ENCODE assay signal across 25 cellular contexts in the genomic region with DNA sequence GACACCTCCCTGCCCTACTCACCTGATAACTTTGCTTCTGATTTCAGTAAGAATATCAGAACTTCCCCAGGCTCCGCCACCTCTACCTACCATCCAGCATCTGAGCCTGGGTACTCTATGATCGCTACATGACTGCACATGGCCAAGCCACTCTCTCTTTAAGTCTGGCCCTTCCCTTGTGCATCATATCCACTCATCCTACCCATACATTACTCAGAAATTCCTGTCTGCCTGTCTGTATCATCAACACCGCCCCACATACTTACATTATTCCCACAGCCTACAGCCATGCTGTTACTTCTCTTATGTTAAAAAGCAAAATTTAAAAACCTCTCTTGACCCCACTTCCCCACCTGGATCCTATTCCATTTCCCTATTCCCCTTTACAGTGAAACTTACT.
DNase-seq lines count a peak whose midpoint lies in the region; ATAC-seq, FAIRE-seq and TF ChIP-seq lines count a peak whose summit lies in the region.
"Had no signal": no experiment of that assay in that cellular context is flagged by ENCODE, and none has a peak within 500 bp of the region (broad histone marks: within the 10 kb centered on the region; RNA-seq: fewer than 3 reads in every experiment).

No MANE protein-coding gene starts in this region.

- intact Hi-C loops in GM12878 (cut with micrococcal nuclease; ENCODE audit: unreplicated experiment) (no loop called here), left colon (cut with DNase I, micrococcal nuclease) (no loop called here)
- intact Hi-C loops in CD4-positive, alpha-beta T cell (cut with DNase I, micrococcal nuclease) = no loop called here

- H3K9me3 ChIP-seq in BLaER1 (no peaks in the 10 kb centered on the region), GM12878 (replicated peaks; ENCODE audit: control insufficient read depth, insufficient read depth, low read length) (no peaks in the 10 kb centered on the region)
- H3K9me3 ChIP-seq in CD4-positive, alpha-beta T cell (ENCODE audit: control insufficient read depth, low read length) = no peaks in the 10 kb centered on the region
- H3K9me3 ChIP-seq: BE2C, Peyer's patch, SK-N-SH had no signal

- no peak overlapping the region for H2AFZ ChIP-seq in GM12878 (ENCODE audit: control insufficient read depth, low read depth, low read length)

- SMC1A ChIA-PET in GM12878 (lab: Charles Lee; ENCODE audit: uncharacterized antibody, unreplicated experiment) = no interaction called here

- ATAC-seq in GM12878 (no peak), left colon (no peak)
- no peak for ATAC-seq in CD4-positive, alpha-beta T cell (ENCODE audit: poor library complexity)
- ATAC-seq: CD8-positive, alpha-beta T cell had no signal

- RAD21 ChIA-PET in GM12878 (lab: Charles Lee; ENCODE audit: unreplicated experiment) = no interaction called here

- peak; percentile 52 for FAIRE-seq in GM12878 (lab: Jason Lieb, UNC)
- FAIRE-seq: A204.1, GM12892, GM18507, H1 had no signal

- in situ Hi-C loops in GM12878 (cut with MboI) = no loop called here

- H3K27ac ChIP-seq in BLaER1 = no peak overlapping the region; the same call in 1 of the 2 replicates
- no peak overlapping the region for H3K27ac ChIP-seq in GM12878 (ENCODE audit: control insufficient read depth, insufficient read depth)
- H3K27ac ChIP-seq in CD4-positive, alpha-beta T cell (ENCODE audit: low read depth, low read length) = no peak overlapping the region
- H3K27ac ChIP-seq: KMS-11, Peyer's patch had no signal

- TF ChIP-seq RAD21 in GM12878 (IDR thresholded peaks at IDR 0.05; ENCODE audit: insufficient read depth, low read depth, low read length) = no peak

- 52% methylated on average over 3 of the region's 3 CpGs for WGBS in GM12878 (ENCODE audit: insufficient coverage, insufficient replicate concordance, low lambda C conversion rate, missing lambda C conversion rate)

- H3K4me3 ChIP-seq in BLaER1 (no peak overlapping the region), GM12878 (no peak overlapping the region)
- H3K4me3 ChIP-seq: Peyer's patch had no signal

- H3K9me3 Mint-ChIP-seq in HFFc6 = no peaks in the 10 kb centered on the region
- H3K9me3 Mint-ChIP-seq in CD4-positive, alpha-beta T cell = no peaks in the 10 kb centered on the region
- H3K9me3 Mint-ChIP-seq: CD8-positive, alpha-beta T cell had no signal

- no peaks in the 10 kb centered on the region for H3K27me3 ChIP-seq in BLaER1
- no peaks in the 10 kb centered on the region for H3K27me3 ChIP-seq in GM12878 (replicated peaks in 1 of 2; ENCODE audit: control insufficient read depth in 2 of 2, insufficient read depth in 2 of 2, low read length in 1 of 2)
- peaks cover 3% of the 10 kb centered on the region for H3K27me3 ChIP-seq in CD4-positive, alpha-beta T cell (ENCODE audit: control insufficient read depth, insufficient read depth, low read length)
- H3K27me3 ChIP-seq: BE2C, Peyer's patch had no signal

- no peaks in the 10 kb centered on the region for H3K79me2 ChIP-seq in GM12878 (ENCODE audit: control insufficient read depth, insufficient read depth, low read length)

- H3K9ac ChIP-seq in BLaER1 = no peak overlapping the region
- H3K9ac ChIP-seq in GM12878 (ENCODE audit: control insufficient read depth, insufficient read depth, low read length) = no peak overlapping the region
- H3K9ac ChIP-seq: KMS-11, SK-N-SH had no signal

- H4K20me1 ChIP-seq in BLaER1 (no peaks in the 10 kb centered on the region), GM12878 (ENCODE audit: control insufficient read depth, insufficient read depth) (no peaks in the 10 kb centered on the region)

- TF ChIP-seq EP300 in GM12878 (IDR thresholded peaks at IDR 0.05; ENCODE audit: borderline replicate concordance in 1 of 2, control insufficient read depth in 1 of 2, low read depth in 2 of 2, low read length in 2 of 2) = no peak

- TF ChIP-seq CTCF in HFFc6 (IDR thresholded peaks at IDR 0.05) = no peak
- no peak for TF ChIP-seq CTCF in GM12878 (IDR thresholded peaks at IDR 0.05 in 2 of 3, conservative IDR thresholded peaks at IDR 0.05 in 1 of 3; ENCODE audit: control insufficient read depth in 2 of 3, extremely low read depth in 1 of 3, insufficient read depth in 1 of 3, low read depth in 3 of 3, low read length in 3 of 3)
- TF ChIP-seq CTCF in CD4-positive, alpha-beta T cell (IDR thresholded peaks at IDR 0.05) = no peak

- no peak overlapping the region for H3K27ac Mint-ChIP-seq in HFFc6
- no peak overlapping the region for H3K27ac Mint-ChIP-seq in CD4-positive, alpha-beta T cell
- H3K27ac Mint-ChIP-seq: CD8-positive, alpha-beta T cell had no signal

- H3K4me2 ChIP-seq in BLaER1 (peak overlapping the region; percentile 89), GM12878 (ENCODE audit: control insufficient read depth, insufficient read depth) (no peak overlapping the region)
- H3K4me2 ChIP-seq: KMS-11, SK-N-SH had no signal

- BruUV-seq in GM12878 (replicated peaks; lab: Mats Ljungman, UMichigan) = no TSS peak

- CTCF ChIA-PET in GM12878 (lab: Yijun Ruan, JAX) = no interaction called here
- CTCF ChIA-PET in CD4-positive, alpha-beta T cell (lab: Charles Lee) = no interaction called here

- peaks cover 89% of the 10 kb centered on the region for H3K4me1 ChIP-seq in BLaER1
- no peaks in the 10 kb centered on the region for H3K4me1 ChIP-seq in GM12878 (ENCODE audit: control insufficient read depth, insufficient read depth, low read length)
- H3K4me1 ChIP-seq: BE2C, Peyer's patch had no signal

- H3K27me3 Mint-ChIP-seq in HFFc6 (ENCODE audit: insufficient read depth) = peaks cover 2% of the 10 kb centered on the region; the same call in 1 of the 2 replicates
- no peaks in the 10 kb centered on the region for H3K27me3 Mint-ChIP-seq in CD4-positive, alpha-beta T cell

- DNase-seq in HFFc6 (peak; percentile 7), GM12878 (ENCODE audit: low read depth, low spot score) (no peak), iris pigment epithelial cell (ENCODE audit: low read depth) (peak; percentile 22), NCI-H2227 (lab: John Stamatoyannopoulos, UW; ENCODE audit: unreplicated experiment) (no peak), HT-29 (ENCODE audit: low spot score) (no peak), left colon (no peak)
- DNase-seq in CD4-positive, alpha-beta T cell = no peak
- DNase-seq: BE2C; Calu3; CD8-positive, alpha-beta T cell; EL; MV-4-11; NCI-H1417; NCI-H187; NCI-H345; NCI-H526 treated with DMSO at 0.1 percent for 48 hours; Peyer's patch; SHP77; SK-N-SH had no signal

- peaks cover 43% of the 10 kb centered on the region for H3K4me1 Mint-ChIP-seq in HFFc6 (ENCODE audit: low read depth)
- H3K4me1 Mint-ChIP-seq in CD4-positive, alpha-beta T cell (ENCODE audit: low read depth) = no peaks in the 10 kb centered on the region

- H3K36me3 ChIP-seq in BLaER1 = no peaks in the 10 kb centered on the region
- no peaks in the 10 kb centered on the region for H3K36me3 ChIP-seq in GM12878 (ENCODE audit: control insufficient read depth in 2 of 2, insufficient read depth in 2 of 2, low read length in 1 of 2)
- H3K36me3 ChIP-seq: BE2C, Peyer's patch had no signal

- no peaks in the 10 kb centered on the region for H3K36me3 Mint-ChIP-seq in HFFc6 (ENCODE audit: low read depth)
- H3K36me3 Mint-ChIP-seq in CD4-positive, alpha-beta T cell (ENCODE audit: low read depth) = no peaks in the 10 kb centered on the region
- H3K36me3 Mint-ChIP-seq: CD8-positive, alpha-beta T cell had no signal

- H3K4me3 Mint-ChIP-seq in HFFc6 = no peak overlapping the region
- H3K4me3 Mint-ChIP-seq in CD4-positive, alpha-beta T cell = no peak overlapping the region
- H3K4me3 Mint-ChIP-seq: CD8-positive, alpha-beta T cell had no signal

- POLR2A ChIA-PET in GM12878 (lab: Charles Lee) = no interaction called here
- POLR2A ChIA-PET in CD4-positive, alpha-beta T cell (lab: Charles Lee) = no interaction called here

- no peak for TF ChIP-seq POLR2A in GM12878 (IDR thresholded peaks at IDR 0.05; ENCODE audit: low read depth, low read length)

TF ChIP-seq in GM12878, 131 proteins besides CTCF, POLR2A, EP300 and RAD21:
- TF ChIP-seq YY1 (IDR thresholded peaks at IDR 0.05; ENCODE audit: low read depth, low read length) = no peak
- TF ChIP-seq, protein P1, sequence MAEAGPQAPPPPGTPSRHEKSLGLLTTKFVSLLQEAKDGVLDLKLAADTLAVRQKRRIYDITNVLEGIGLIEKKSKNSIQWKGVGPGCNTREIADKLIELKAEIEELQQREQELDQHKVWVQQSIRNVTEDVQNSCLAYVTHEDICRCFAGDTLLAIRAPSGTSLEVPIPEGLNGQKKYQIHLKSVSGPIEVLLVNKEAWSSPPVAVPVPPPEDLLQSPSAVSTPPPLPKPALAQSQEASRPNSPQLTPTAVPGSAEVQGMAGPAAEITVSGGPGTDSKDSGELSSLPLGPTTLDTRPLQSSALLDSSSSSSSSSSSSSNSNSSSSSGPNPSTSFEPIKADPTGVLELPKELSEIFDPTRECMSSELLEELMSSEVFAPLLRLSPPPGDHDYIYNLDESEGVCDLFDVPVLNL (IDR thresholded peaks at IDR 0.05; ENCODE audit: low read depth, low read length) = no peak
- no peak for TF ChIP-seq FOXM1 (IDR thresholded peaks at IDR 0.05; ENCODE audit: low read depth, low read length)
- no peak for TF ChIP-seq SMAD1 (IDR thresholded peaks at IDR 0.05; ENCODE audit: low read depth, partially characterized antibody)
- TF ChIP-seq, protein P2, sequence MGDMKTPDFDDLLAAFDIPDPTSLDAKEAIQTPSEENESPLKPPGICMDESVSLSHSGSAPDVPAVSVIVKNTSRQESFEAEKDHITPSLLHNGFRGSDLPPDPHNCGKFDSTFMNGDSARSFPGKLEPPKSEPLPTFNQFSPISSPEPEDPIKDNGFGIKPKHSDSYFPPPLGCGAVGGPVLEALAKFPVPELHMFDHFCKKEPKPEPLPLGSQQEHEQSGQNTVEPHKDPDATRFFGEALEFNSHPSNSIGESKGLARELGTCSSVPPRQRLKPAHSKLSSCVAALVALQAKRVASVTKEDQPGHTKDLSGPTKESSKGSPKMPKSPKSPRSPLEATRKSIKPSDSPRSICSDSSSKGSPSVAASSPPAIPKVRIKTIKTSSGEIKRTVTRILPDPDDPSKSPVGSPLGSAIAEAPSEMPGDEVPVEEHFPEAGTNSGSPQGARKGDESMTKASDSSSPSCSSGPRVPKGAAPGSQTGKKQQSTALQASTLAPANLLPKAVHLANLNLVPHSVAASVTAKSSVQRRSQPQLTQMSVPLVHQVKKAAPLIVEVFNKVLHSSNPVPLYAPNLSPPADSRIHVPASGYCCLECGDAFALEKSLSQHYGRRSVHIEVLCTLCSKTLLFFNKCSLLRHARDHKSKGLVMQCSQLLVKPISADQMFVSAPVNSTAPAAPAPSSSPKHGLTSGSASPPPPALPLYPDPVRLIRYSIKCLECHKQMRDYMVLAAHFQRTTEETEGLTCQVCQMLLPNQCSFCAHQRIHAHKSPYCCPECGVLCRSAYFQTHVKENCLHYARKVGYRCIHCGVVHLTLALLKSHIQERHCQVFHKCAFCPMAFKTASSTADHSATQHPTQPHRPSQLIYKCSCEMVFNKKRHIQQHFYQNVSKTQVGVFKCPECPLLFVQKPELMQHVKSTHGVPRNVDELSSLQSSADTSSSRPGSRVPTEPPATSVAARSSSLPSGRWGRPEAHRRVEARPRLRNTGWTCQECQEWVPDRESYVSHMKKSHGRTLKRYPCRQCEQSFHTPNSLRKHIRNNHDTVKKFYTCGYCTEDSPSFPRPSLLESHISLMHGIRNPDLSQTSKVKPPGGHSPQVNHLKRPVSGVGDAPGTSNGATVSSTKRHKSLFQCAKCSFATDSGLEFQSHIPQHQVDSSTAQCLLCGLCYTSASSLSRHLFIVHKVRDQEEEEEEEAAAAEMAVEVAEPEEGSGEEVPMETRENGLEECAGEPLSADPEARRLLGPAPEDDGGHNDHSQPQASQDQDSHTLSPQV (IDR thresholded peaks at IDR 0.05) = no peak

Comparison
In these comparisons a context has a peak if more than half of its experiments do, and no peak if none do; other contexts are left out.
1. DNase-seq: peak in HFFc6 (single experiment) and iris pigment epithelial cell (single experiment); none in GM12878 (single experiment), CD4-positive, alpha-beta T cell (0 of 10), NCI-H2227 (single experiment), HT-29 (single experiment) and left colon (0 of 2).